In the genomic region with DNA sequence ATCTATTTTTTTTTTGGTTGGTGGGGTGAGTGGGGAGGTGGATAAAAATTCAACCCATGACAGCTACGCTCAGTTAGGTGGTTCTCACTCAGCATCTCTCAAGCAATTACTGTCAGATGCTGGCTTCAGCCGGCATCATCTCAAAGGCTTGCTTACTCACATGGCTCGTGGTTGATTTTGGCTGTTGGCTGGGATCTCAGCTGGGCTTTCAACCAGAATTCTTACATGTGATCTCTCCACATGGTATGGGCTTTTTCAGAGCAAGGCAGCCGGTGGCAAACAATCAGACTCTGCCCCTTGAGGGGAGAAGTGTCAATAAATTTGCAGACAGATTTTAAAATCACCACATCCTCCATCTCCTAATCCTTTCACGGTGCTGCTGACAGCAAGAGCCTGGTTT, we compare ENCODE assay signal across 12 cellular contexts. TPM values are rescaled to one million over a fixed set of nuclear protein-coding genes. Genes with fewer than 3 reads are reported as not detected.
DNase-seq lines count a peak whose midpoint lies in the region; ATAC-seq and TF ChIP-seq lines count a peak whose summit lies in the region.
"Had no signal": no experiment of that assay in that cellular context is flagged by ENCODE, and none has a peak within 500 bp of the region (broad histone marks: within the 10 kb centered on the region; RNA-seq: fewer than 3 reads in every experiment).

No MANE protein-coding gene starts in this region.

- TF ChIP-seq CTCF in AG09319 (IDR thresholded peaks at IDR 0.05; ENCODE audit: low read depth, low read length), result no peak

- DNase-seq in AG09319 (ENCODE audit: extremely low read depth, low read depth) (peak; percentile 5), M059J (ENCODE audit: low read depth) (peak; percentile 8), astrocyte of the hippocampus (ENCODE audit: low read depth, low spot score) (peak; percentile 95), hypothalamus (lab: John Stamatoyannopoulos, UW) (peak in 26 of 51 donors; percentile 1 to 50 (median 19)), T1000 (lab: John Stamatoyannopoulos, UW) (no peak), SHP77 treated with DMSO at 0.1 percent for 48 hours (lab: John Stamatoyannopoulos, UW) (no peak), NCI-H82 treated with DMSO at 0.1 percent for 48 hours (lab: John Stamatoyannopoulos, UW; ENCODE audit: unreplicated experiment) (no peak)
- DNase-seq: activated T-cell treated with anti-CD3 and anti-CD28 coated beads, Interleukin-2, amount 50 U/mL, for 4 hours; CD8-positive, alpha-beta memory T cell; stimulated activated CD8-positive, alpha-beta memory T cell treated with anti-CD3 and anti-CD28 coated beads, Interleukin-4, amount 100 ng/mL, for 48 hours had no signal

- no peak for ATAC-seq in GM19455 (IDR thresholded peaks at IDR 0.05; ENCODE audit: unreplicated experiment)
- ATAC-seq: activated T-cell treated with anti-CD3 and anti-CD28 coated beads, Interleukin-2, amount 50 U/mL, for 4 hours had no signal

RNA-seq across cellular contexts. Expression of gene SLC34A2, which starts 47.2 kb away (rescaled TPM):
- not detected in 2 replicates for total RNA-seq in M059J (2014; rRNA removed; shearing (Covaris generic))
- total RNA-seq: CD8-positive, alpha-beta memory T cell; T-helper 1 cell treated with Interleukin-12 subunit alpha and Interleukin-12 subunit beta and Interleukin-4 antibody, amounts not matched to agents 30 ng/mL and 1 ng/mL, for 36 hours had no signal

Comparison
In these comparisons a context has a peak if more than half of its experiments do, and no peak if none do; other contexts are left out.
1. DNase-seq: peak in AG09319 (single experiment), M059J (single experiment), astrocyte of the hippocampus (single experiment) and hypothalamus (26 of 51); none in T1000 (single experiment), SHP77 treated with DMSO at 0.1 percent for 48 hours (single experiment) and NCI-H82 treated with DMSO at 0.1 percent for 48 hours (single experiment).